ENCODE assay signal across 12 cellular contexts in the genomic region with DNA sequence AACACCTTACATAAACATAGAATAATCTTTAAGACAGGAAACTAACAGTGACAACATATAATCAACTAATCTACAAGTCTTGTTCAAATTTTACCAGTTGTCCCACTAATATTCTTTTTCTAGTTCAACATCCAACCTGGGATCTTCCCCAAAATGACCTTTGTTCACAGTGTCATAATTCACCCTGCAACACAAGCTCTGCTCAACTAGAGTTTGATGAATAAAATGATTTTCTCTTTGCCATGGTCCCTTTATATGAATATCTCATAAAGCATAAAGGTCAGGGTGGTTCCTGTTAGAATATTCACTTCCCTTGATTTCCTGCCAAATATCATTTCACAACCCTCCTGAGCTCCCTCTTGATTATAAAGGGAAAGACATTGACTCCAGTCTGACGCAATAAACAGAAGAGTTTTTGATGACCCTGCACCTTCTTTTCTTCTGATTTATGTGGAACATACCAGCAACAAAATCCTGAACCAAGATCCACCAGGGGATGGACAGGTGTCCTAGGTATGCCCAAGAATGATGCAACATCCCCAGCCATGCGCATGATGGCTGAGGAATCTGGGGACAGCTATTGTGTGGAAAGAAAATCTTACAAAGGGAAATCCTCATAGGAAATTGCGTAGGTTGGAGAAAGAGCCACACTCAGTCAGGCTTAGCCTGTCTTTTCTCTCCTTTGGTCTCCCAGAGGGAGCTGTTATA. TPM values are rescaled to one million over a fixed set of nuclear protein-coding genes. Genes with fewer than 3 reads are reported as not detected.
DNase-seq lines count a peak whose midpoint lies in the region; ATAC-seq and TF ChIP-seq lines count a peak whose summit lies in the region.
"Had no signal": no experiment of that assay in that cellular context is flagged by ENCODE, and none has a peak within 500 bp of the region (broad histone marks: within the 10 kb centered on the region; RNA-seq: fewer than 3 reads in every experiment).

No MANE protein-coding gene starts in this region.

- H2AK5ac ChIP-seq in trophoblast cell (ENCODE audit: low read length): no peak overlapping the region

- H3K14ac ChIP-seq in trophoblast cell (ENCODE audit: low read length): no peak overlapping the region

- peaks cover 0 to 4% of the 10 kb centered on the region in 2 experiments for H3K4me1 ChIP-seq in trophoblast cell (ENCODE audit: control insufficient read depth in 1 of 2, insufficient read depth in 2 of 2, low read length in 2 of 2)

- H2BK12ac ChIP-seq in trophoblast cell (ENCODE audit: low read length): no peak overlapping the region

- H4K8ac ChIP-seq in trophoblast cell (ENCODE audit: low read depth, low read length): no peak overlapping the region

- H3K27me3 Mint-ChIP-seq in activated CD8-positive, alpha-beta T cell treated with anti-CD3 and anti-CD28 coated beads for 36 hours: peaks cover 29% of the 10 kb centered on the region

- no CpG with 5 or more reads among the region's 3 CpGs for WGBS in trophoblast cell (ENCODE audit: extremely low coverage, insufficient coverage, insufficient read length)

- H2BK5ac ChIP-seq in trophoblast cell (ENCODE audit: low read depth, low read length, poor library complexity): no peak overlapping the region

- DNase-seq in HCEC 1CT (peak; percentile 80), RWPE1 (ENCODE audit: low spot score) (peak; percentile 53), foreskin melanocyte (peak; percentile 19), trophoblast cell (peak; percentile 7 to 51)
- no peak for DNase-seq in activated CD8-positive, alpha-beta T cell treated with anti-CD3 and anti-CD28 coated beads for 36 hours
- DNase-seq: effector CD8-positive, alpha-beta T cell had no signal

- H3K4me3 ChIP-seq in trophoblast cell (ENCODE audit: low read depth, low read length): no peak overlapping the region

- H3K9ac ChIP-seq in trophoblast cell (ENCODE audit: low read length): no peak overlapping the region

- no peak overlapping the region for H3K27ac Mint-ChIP-seq in activated CD8-positive, alpha-beta T cell treated with anti-CD3 and anti-CD28 coated beads for 36 hours
- H3K27ac Mint-ChIP-seq: stimulated activated naive CD8-positive, alpha-beta T cell treated with anti-CD3 and anti-CD28 coated beads, Interleukin-15, Interleukin-2, amounts not matched to agents 100 ng/mL and 50 ng/mL, for 24 hours had no signal

- H3K4me3 Mint-ChIP-seq in activated CD8-positive, alpha-beta T cell treated with anti-CD3 and anti-CD28 coated beads for 36 hours: no peak overlapping the region
- H3K4me3 Mint-ChIP-seq: stimulated activated naive CD8-positive, alpha-beta T cell treated with anti-CD3 and anti-CD28 coated beads, Interleukin-15, Interleukin-2, amounts not matched to agents 100 ng/mL and 50 ng/mL, for 24 hours had no signal

- H3K4ac ChIP-seq in trophoblast cell (ENCODE audit: low read depth, low read length): no peak overlapping the region

- no peak overlapping the region for H3K18ac ChIP-seq in trophoblast cell (ENCODE audit: low read length)

- peaks cover 5% of the 10 kb centered on the region for H3K79me1 ChIP-seq in trophoblast cell (ENCODE audit: low read length)

- no peaks in the 10 kb centered on the region for H3K9me3 Mint-ChIP-seq in activated CD8-positive, alpha-beta T cell treated with anti-CD3 and anti-CD28 coated beads for 36 hours
- H3K9me3 Mint-ChIP-seq: stimulated activated naive CD8-positive, alpha-beta T cell treated with anti-CD3 and anti-CD28 coated beads, Interleukin-15, Interleukin-2, amounts not matched to agents 100 ng/mL and 50 ng/mL, for 24 hours had no signal

- no peak overlapping the region for H2AFZ ChIP-seq in trophoblast cell (ENCODE audit: insufficient read depth, low read length, poor library complexity)

- no peak overlapping the region for H4K12ac ChIP-seq in trophoblast cell (ENCODE audit: low read depth, low read length)

- no peak overlapping the region for H3K23ac ChIP-seq in trophoblast cell (ENCODE audit: low read length)

- H3K4me2 ChIP-seq in trophoblast cell (ENCODE audit: low read length): no peak overlapping the region

- H3K9me3 ChIP-seq in trophoblast cell (ENCODE audit: insufficient read depth, low read depth, low read length): no peaks in the 10 kb centered on the region

- ATAC-seq in activated CD8-positive, alpha-beta T cell treated with anti-CD3 and anti-CD28 coated beads for 36 hours: no peak
- no peak for ATAC-seq in GM21381 (IDR thresholded peaks at IDR 0.05; ENCODE audit: unreplicated experiment)
- ATAC-seq in HG03039 (IDR thresholded peaks at IDR 0.05; ENCODE audit: unreplicated experiment): no peak
- no peak for ATAC-seq in GM19455 (IDR thresholded peaks at IDR 0.05; ENCODE audit: unreplicated experiment)

- no peaks in the 10 kb centered on the region for H3K27me3 ChIP-seq in trophoblast cell (ENCODE audit: insufficient read depth, low read length)

- POLR2A ChIA-PET in RWPE1 (lab: Yijun Ruan, JAX; ENCODE audit: low non-redundant PET): no interaction called here
- POLR2A ChIA-PET in activated CD8-positive, alpha-beta T cell treated with anti-CD3 and anti-CD28 coated beads for 36 hours (lab: Charles Lee): interaction anchor here (0.6 kb wide), 2 partner anchors 14 to 389 kb away, joined by 3 read pairs; no protein-coding TSS in a partner anchor

- H2BK120ac ChIP-seq in trophoblast cell (ENCODE audit: insufficient read depth, low read length, poor library complexity): no peak overlapping the region

- TF ChIP-seq CTCF in RWPE1 (conservative IDR thresholded peaks at IDR 0.05; ENCODE audit: low read depth): no peak
- TF ChIP-seq CTCF in activated CD8-positive, alpha-beta T cell treated with anti-CD3 and anti-CD28 coated beads for 36 hours (IDR thresholded peaks at IDR 0.05): no peak

- H3K4me1 Mint-ChIP-seq in activated CD8-positive, alpha-beta T cell treated with anti-CD3 and anti-CD28 coated beads for 36 hours (ENCODE audit: low read depth): peaks cover 7% of the 10 kb centered on the region

- H3K36me3 ChIP-seq in trophoblast cell (ENCODE audit: control insufficient read depth in 1 of 2, insufficient read depth in 2 of 2, low read length in 2 of 2): no peaks in the 10 kb centered on the region

- no peak overlapping the region for H3K27ac ChIP-seq in RWPE1
- H3K27ac ChIP-seq in trophoblast cell (ENCODE audit: low read depth, low read length): no peak overlapping the region

- intact Hi-C loops in activated CD8-positive, alpha-beta T cell treated with anti-CD3 and anti-CD28 coated beads for 36 hours (cut with micrococcal nuclease): no loop called here

- H3K79me2 ChIP-seq in trophoblast cell (ENCODE audit: control insufficient read depth, insufficient read depth, low read length, poor library complexity): no peaks in the 10 kb centered on the region

- no peak overlapping the region for H4K91ac ChIP-seq in trophoblast cell (ENCODE audit: low read depth, low read length)

- CTCF ChIA-PET in RWPE1 (lab: Yijun Ruan, JAX): interaction anchor here (0.7 kb wide), 1 partner anchor 21 kb away, joined by 8 read pairs; no protein-coding TSS in a partner anchor
- CTCF ChIA-PET in activated CD8-positive, alpha-beta T cell treated with anti-CD3 and anti-CD28 coated beads for 36 hours (lab: Charles Lee): interaction anchor here (1.2 to 2.9 kb wide), 2 partner anchors 8 to 23 kb away, joined by 3 to 6 read pairs; no protein-coding TSS in a partner anchor

- H3K36me3 Mint-ChIP-seq in activated CD8-positive, alpha-beta T cell treated with anti-CD3 and anti-CD28 coated beads for 36 hours (ENCODE audit: low read depth): no peaks in the 10 kb centered on the region

RNA-seq across cellular contexts. Expression of a gene that starts 18.6 kb away (rescaled TPM):
- 0.11 and 0.14 TPM in 2 replicates for polyA plus RNA-seq in trophoblast cell (2013)
- 10 to 100 TPM; 20.4 to 21.8 TPM for total RNA-seq in activated CD8-positive, alpha-beta T cell treated with anti-CD3 and anti-CD28 coated beads for 36 hours

RNA-seq across cellular contexts. Expression of a gene that starts 31.4 kb away (rescaled TPM):
- not detected in 2 replicates for polyA plus RNA-seq in trophoblast cell (2013)
- not detected for total RNA-seq in activated CD8-positive, alpha-beta T cell treated with anti-CD3 and anti-CD28 coated beads for 36 hours
- total RNA-seq: Daoy, lower leg skin had no signal

RNA-seq across cellular contexts. Expression of a gene that starts 44.6 kb away (rescaled TPM):
- 0.05 and 0.06 TPM in 2 replicates for polyA plus RNA-seq in trophoblast cell (2013)
- 10 to 100 TPM; 39.2 to 41.6 TPM for total RNA-seq in activated CD8-positive, alpha-beta T cell treated with anti-CD3 and anti-CD28 coated beads for 36 hours

RNA-seq across cellular contexts. Expression of a gene that starts 46.0 kb away (rescaled TPM):
- 1.3 and 1.6 TPM in 2 replicates for polyA plus RNA-seq in trophoblast cell (2013)
- 1 to 10 TPM; 6.1 to 6.3 TPM for total RNA-seq in activated CD8-positive, alpha-beta T cell treated with anti-CD3 and anti-CD28 coated beads for 36 hours
